Comparison of ENCODE assay signal across 13 cellular contexts in the genomic region with DNA sequence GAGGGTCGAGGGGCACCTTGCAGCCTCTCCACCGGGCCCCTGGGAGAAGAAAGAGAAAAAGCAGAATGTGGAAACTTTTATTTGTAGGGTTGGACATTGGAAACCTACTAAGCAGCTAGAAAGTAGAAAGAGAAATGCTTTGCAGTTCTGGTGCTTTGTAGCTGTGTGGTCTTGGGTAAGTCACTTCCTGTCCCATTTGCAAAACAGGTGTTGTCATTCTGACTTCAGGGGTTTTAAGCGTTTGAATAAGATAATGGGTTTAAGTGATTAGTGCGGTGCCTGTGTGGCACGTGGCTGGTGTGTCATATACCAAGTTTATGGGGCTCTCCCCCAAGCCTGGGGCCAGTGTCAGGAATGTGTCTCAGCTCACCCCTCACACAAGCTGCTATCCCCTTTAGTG. TPM values are rescaled to one million over a fixed set of nuclear protein-coding genes. Genes with fewer than 3 reads are reported as not detected.
A peak's percentile ranks its signal among the peaks of the same experiment; 100 is the strongest.
DNase-seq lines count a peak whose midpoint lies in the region; ATAC-seq and TF ChIP-seq lines count a peak whose summit lies in the region.
"Had no signal": no experiment of that assay in that cellular context is flagged by ENCODE, and none has a peak within 500 bp of the region (broad histone marks: within the 10 kb centered on the region; RNA-seq: fewer than 3 reads in every experiment).

No MANE protein-coding gene starts in this region.

- no peaks in the 10 kb centered on the region for H3K9me3 Mint-ChIP-seq in memory B cell

- H3K9me3 ChIP-seq in OCI-LY7 (ENCODE audit: low read length) (no peaks in the 10 kb centered on the region), gastroesophageal sphincter (no peaks in the 10 kb centered on the region)
- H3K9me3 ChIP-seq: esophagus squamous epithelium, Peyer's patch had no signal

- peak; percentile 45 for DNase-seq in GM12865 (ENCODE audit: low read depth)
- DNase-seq in OCI-LY7 (ENCODE audit: low spot score), result peak; percentile 51
- DNase-seq in memory B cell (ENCODE audit: low spot score in 2 of 2), result no peak
- no peak for DNase-seq in NCI-H146 (lab: John Stamatoyannopoulos, UW)
- no peak for DNase-seq in occipital lobe (lab: John Stamatoyannopoulos, UW)
- DNase-seq: esophagus squamous epithelium; GDM1; mesendoderm; Peyer's patch; stimulated activated CD4-positive, alpha-beta T cell treated with anti-CD3 and anti-CD28 coated beads, Interleukin-2, amount 100 ng/mL, for 48 hours had no signal

- no peak overlapping the region for H3K27ac ChIP-seq in OCI-LY7 (ENCODE audit: low read depth, low read length, poor library complexity, severe bottlenecking)
- H3K27ac ChIP-seq in gastroesophageal sphincter, result no peak overlapping the region
- H3K27ac ChIP-seq: esophagus squamous epithelium, Peyer's patch had no signal

- H3K4me3 Mint-ChIP-seq in memory B cell, result peak overlapping the region; percentile 59

- BruUV-seq in OCI-LY7 (replicated peaks; lab: Mats Ljungman, UMichigan), result no TSS peak

- peaks cover 32% of the 10 kb centered on the region for H3K27me3 Mint-ChIP-seq in memory B cell

- no peak for TF ChIP-seq EP300 in gastroesophageal sphincter (IDR thresholded peaks at IDR 0.05)

- no peak for TF ChIP-seq POLR2A in gastroesophageal sphincter (IDR thresholded peaks at IDR 0.05)

- H3K36me3 ChIP-seq in OCI-LY7 (ENCODE audit: insufficient read depth, low read length), result no peaks in the 10 kb centered on the region
- no peaks in the 10 kb centered on the region for H3K36me3 ChIP-seq in gastroesophageal sphincter
- H3K36me3 ChIP-seq: esophagus squamous epithelium, Peyer's patch had no signal

- H3K4me3 ChIP-seq in GM12865 (ENCODE audit: low read depth, low read length) (no peak overlapping the region), OCI-LY7 (ENCODE audit: low read depth, low read length, poor library complexity, severe bottlenecking) (no peak overlapping the region), gastroesophageal sphincter (peak overlapping the region in 1 of 2 donors; percentile 32)
- H3K4me3 ChIP-seq: esophagus squamous epithelium, Peyer's patch had no signal

- H3K9me2 ChIP-seq in OCI-LY7 (ENCODE audit: insufficient read depth, low read length), result no peaks in the 10 kb centered on the region

- H3K4me2 ChIP-seq in OCI-LY7 (ENCODE audit: low read length), result peak overlapping the region; percentile 51

- no peaks in the 10 kb centered on the region for H3K79me2 ChIP-seq in OCI-LY7 (ENCODE audit: insufficient read depth, low read depth, low read length)

- TF ChIP-seq CTCF in GM12865 (IDR thresholded peaks at IDR 0.05; ENCODE audit: insufficient read depth, low read depth, low read length, missing control alignments) (no peak), OCI-LY7 (conservative IDR thresholded peaks at IDR 0.05; ENCODE audit: low read length) (no peak), gastroesophageal sphincter (IDR thresholded peaks at IDR 0.05) (no peak)

- peaks cover 16% of the 10 kb centered on the region for H3K4me1 Mint-ChIP-seq in memory B cell

- no peaks in the 10 kb centered on the region for H3K36me3 Mint-ChIP-seq in memory B cell

- no peak overlapping the region for H3K27ac Mint-ChIP-seq in memory B cell

- CTCF ChIA-PET in OCI-LY7 (lab: Charles Lee; ENCODE audit: unreplicated experiment), result no interaction called here

- no peaks in the 10 kb centered on the region for H4K20me1 ChIP-seq in OCI-LY7 (ENCODE audit: insufficient read depth, low read length)

- peaks cover 93% of the 10 kb centered on the region for H3K27me3 ChIP-seq in gastroesophageal sphincter

- intact Hi-C loops in OCI-LY7 (cut with micrococcal nuclease; ENCODE audit: unreplicated experiment), result no loop called here

- WGBS in gastroesophageal sphincter (ENCODE audit: low coverage in 1 of 2), 2 donors, result 34% methylated on average over 5 of the region's 5 CpGs; no CpG with 5 or more reads in 1 of the 2 donors

- POLR2A ChIA-PET in OCI-LY7 (lab: Charles Lee), result interaction anchor here (0.5 to 1.1 kb wide), 2 partner anchors 10 to 13 kb away, joined by 3 read pairs; no protein-coding TSS in a partner anchor

- H3K4me1 ChIP-seq in OCI-LY7 (ENCODE audit: insufficient read depth, low read length, poor library complexity, severe bottlenecking) (peaks cover 9% of the 10 kb centered on the region), gastroesophageal sphincter (peaks cover 0 to 36% (median 10%) of the 10 kb centered on the region in 3 donors)

- ATAC-seq in GM19452 (IDR thresholded peaks at IDR 0.05; ENCODE audit: unreplicated experiment) (peak; percentile 76), memory B cell (ENCODE audit: low read depth) (peak; percentile 86), gastroesophageal sphincter (no peak), esophagus mucosa (no peak)

- H2AFZ ChIP-seq in OCI-LY7 (ENCODE audit: low read length), result peak overlapping the region; percentile 92

RNA-seq across cellular contexts. Expression of a gene that starts 1.6 kb away (rescaled TPM):
- not detected in 2 replicates for total RNA-seq in OCI-LY7 (2014; rRNA removed; shearing (Covaris generic))
- total RNA-seq in OCI-LY7 (2022) (not detected in 2 replicates), gastroesophageal sphincter (1 to 10 TPM; 1.8 to 5.5 (median 3.3) TPM), esophagus mucosa (0.36 TPM), occipital lobe (1.2 TPM)

Comparison
In these comparisons a context has a peak if more than half of its experiments do, and no peak if none do; other contexts are left out.
1. DNase-seq: peak in GM12865 (single experiment) and OCI-LY7 (single experiment); none in memory B cell (0 of 2), NCI-H146 (single experiment) and occipital lobe (single experiment).
2. ATAC-seq: peak in GM19452 (single experiment) and memory B cell (single experiment); none in gastroesophageal sphincter (single experiment) and esophagus mucosa (single experiment).